ENCODE assay signal across 28 cellular contexts in genomic region chr4:77762531-77762930, GRCh38.
"Had no signal": no experiment of that assay in that cellular context is flagged by ENCODE, and none has a peak within 500 bp of the region (broad histone marks: within the 10 kb centered on the region; RNA-seq: fewer than 3 reads in every experiment).

No MANE protein-coding gene starts in this region.

- H3K27ac Mint-ChIP-seq: activated B cell treated with CpG ODN at 0.5 μM for 24 hours; activated CD8-positive, alpha-beta T cell treated with anti-CD3 and anti-CD28 coated beads for 36 hours; activated naive CD8-positive, alpha-beta T cell treated with anti-CD3 and anti-CD28 coated beads for 36 hours; activated T-helper 17 cell treated with anti-CD3 and anti-CD28 coated beads, Interleukin-2, amount 50 U/mL, for 72 hours; brain; dendritic cell treated with granulocyte-macrophage colony-stimulating factor and Interleukin-4, amounts not matched to agents 40 ng/mL and 50 ng/mL, for 4 days; endodermal cell; T-helper 17 cell; T-helper 2 cell treated with Interferon-gamma antibody and Interleukin-4, amounts not matched to agents 5 μg/mL and 100 μg/mL, for 36 hours had no signal

- ATAC-seq: activated CD4-positive, CD25-positive, alpha-beta regulatory T cell treated with anti-CD3 and anti-CD28 coated beads, Interleukin-2, amount 50 U/mL, for 24 hours; activated CD8-positive, alpha-beta T cell treated with anti-CD3 and anti-CD28 coated beads for 36 hours; activated T-cell treated with anti-CD3 and anti-CD28 coated beads, Interleukin-2, amount 50 U/mL, for 4 hours; activated T-helper 17 cell treated with anti-CD3 and anti-CD28 coated beads, Interleukin-2, amount 50 U/mL, for 72 hours; esophagus mucosa; T-helper 17 cell had no signal

- H3K27me3 Mint-ChIP-seq: activated B cell treated with CpG ODN at 0.5 μM for 24 hours; activated CD8-positive, alpha-beta T cell treated with anti-CD3 and anti-CD28 coated beads for 36 hours; activated naive CD8-positive, alpha-beta T cell treated with anti-CD3 and anti-CD28 coated beads for 36 hours; activated T-helper 17 cell treated with anti-CD3 and anti-CD28 coated beads, Interleukin-2, amount 50 U/mL, for 72 hours; brain; dendritic cell treated with granulocyte-macrophage colony-stimulating factor and Interleukin-4, amounts not matched to agents 40 ng/mL and 50 ng/mL, for 4 days; T-helper 17 cell had no signal

- H3K4me3 Mint-ChIP-seq: activated B cell treated with CpG ODN at 0.5 μM for 24 hours; activated CD8-positive, alpha-beta T cell treated with anti-CD3 and anti-CD28 coated beads for 36 hours; activated naive CD8-positive, alpha-beta T cell treated with anti-CD3 and anti-CD28 coated beads for 36 hours; activated T-cell treated with anti-CD3 and anti-CD28 coated beads, Interleukin-2, amount 50 U/mL, for 4 hours; activated T-helper 17 cell treated with anti-CD3 and anti-CD28 coated beads, Interleukin-2, amount 50 U/mL, for 72 hours; brain; dendritic cell treated with granulocyte-macrophage colony-stimulating factor and Interleukin-4, amounts not matched to agents 40 ng/mL and 50 ng/mL, for 4 days; endodermal cell; T-helper 17 cell; T-helper 2 cell treated with Interferon-gamma antibody and Interleukin-4, amounts not matched to agents 5 μg/mL and 100 μg/mL, for 36 hours had no signal

- H3K4me1 Mint-ChIP-seq: activated B cell treated with CpG ODN at 0.5 μM for 24 hours, brain had no signal

- DNase-seq: activated B cell treated with CpG ODN at 0.5 μM for 24 hours; activated CD4-positive, alpha-beta T cell treated with anti-CD3 and anti-CD28 coated beads for 48 hours; activated CD4-positive, alpha-beta T cell treated with anti-CD3 and anti-CD28 coated beads, Interleukin-2, amount 50 U/mL, for 1 hour; activated CD4-positive, alpha-beta T cell treated with anti-CD3 and anti-CD28 coated beads, Interleukin-2, amount 50 U/mL, for 48 hours; activated CD8-positive, alpha-beta memory T cell treated with anti-CD3 and anti-CD28 coated beads for 24 hours; activated CD8-positive, alpha-beta T cell treated with anti-CD3 and anti-CD28 coated beads for 36 hours; activated effector memory CD4-positive, alpha-beta T cell treated with Interleukin-2 at 50 U/mL for 16 hours; activated gamma-delta T cell treated with Interleukin-2 at 50 U/mL for 16 hours; activated naive CD4-positive, alpha-beta T cell treated with anti-CD3 and anti-CD28 coated beads, Interleukin-2, amount 50 U/mL, for 16 hours; activated naive CD4-positive, alpha-beta T cell treated with Interleukin-2 at 50 U/mL for 16 hours; activated naive CD8-positive, alpha-beta T cell treated with anti-CD3 and anti-CD28 coated beads for 36 hours; activated T-cell treated with anti-CD3 and anti-CD28 coated beads, Interleukin-2, amount 50 U/mL, for 4 hours; central memory CD4-positive, alpha-beta T cell; dorsolateral prefrontal cortex; effector memory CD4-positive, alpha-beta T cell; endodermal cell; foreskin fibroblast; head of caudate nucleus; T-helper 1 cell; T-helper 17 cell; T1000; WERI-Rb-1 had no signal
